21 cellular contexts compared by ENCODE assay signal in the genomic region with DNA sequence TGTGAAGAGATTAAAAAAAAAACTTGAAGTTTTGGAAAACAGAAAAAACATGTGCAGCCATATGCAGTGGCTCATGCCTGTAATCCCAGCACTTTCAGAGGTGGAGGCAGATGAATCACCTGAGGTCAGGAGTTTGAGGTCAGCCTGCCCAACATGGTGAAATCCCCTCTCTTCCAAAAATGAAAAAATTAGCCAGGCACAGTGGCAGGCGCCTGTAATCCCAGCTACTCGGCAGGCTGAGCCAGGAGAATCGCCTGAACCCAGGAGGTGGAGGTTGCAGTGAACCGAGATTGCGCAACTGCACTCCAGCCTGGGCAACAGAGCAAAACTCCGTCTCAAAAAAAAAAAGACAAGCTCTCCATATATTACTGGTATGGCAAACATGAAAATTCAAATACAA. TPM values are rescaled to one million over a fixed set of nuclear protein-coding genes. Genes with fewer than 3 reads are reported as not detected.
DNase-seq lines count a peak whose midpoint lies in the region; ATAC-seq and TF ChIP-seq lines count a peak whose summit lies in the region.
"Had no signal": no experiment of that assay in that cellular context is flagged by ENCODE, and none has a peak within 500 bp of the region (broad histone marks: within the 10 kb centered on the region; RNA-seq: fewer than 3 reads in every experiment).

No MANE protein-coding gene starts in this region.

- no peaks in the 10 kb centered on the region for H3K4me1 Mint-ChIP-seq in activated T-helper 17 cell treated with anti-CD3 and anti-CD28 coated beads, Interleukin-2, amount 50 U/mL, for 72 hours
- H3K4me1 Mint-ChIP-seq: neural crest cell had no signal

- intact Hi-C loops in right lobe of liver (cut with DNase I), result no loop called here

- no peaks in the 10 kb centered on the region for H3K36me3 ChIP-seq in right lobe of liver
- H3K36me3 ChIP-seq: uterus had no signal

- H3K27ac ChIP-seq in right lobe of liver, result no peak overlapping the region
- H3K27ac ChIP-seq: left ventricle myocardium inferior, skin epidermis, uterus had no signal

- no peaks in the 10 kb centered on the region for H3K4me1 ChIP-seq in right lobe of liver
- H3K4me1 ChIP-seq: left ventricle myocardium inferior, uterus had no signal

- peak; percentile 70 for ATAC-seq in activated T-helper 17 cell treated with anti-CD3 and anti-CD28 coated beads, Interleukin-2, amount 50 U/mL, for 72 hours (replicated peaks)
- peak in 3 of 4 donors; percentile 58 to 72 (median 69) for ATAC-seq in right lobe of liver
- ATAC-seq in HG03280 (IDR thresholded peaks at IDR 0.05; ENCODE audit: unreplicated experiment), result no peak
- ATAC-seq: activated CD4-positive, CD25-positive, alpha-beta regulatory T cell treated with anti-CD3 and anti-CD28 coated beads, Interleukin-2, amount 50 U/mL, for 24 hours; esophagus mucosa had no signal

- no peak for TF ChIP-seq CTCF in right lobe of liver (IDR thresholded peaks at IDR 0.05)

- no peaks in the 10 kb centered on the region for H3K27me3 Mint-ChIP-seq in activated T-helper 17 cell treated with anti-CD3 and anti-CD28 coated beads, Interleukin-2, amount 50 U/mL, for 72 hours
- H3K27me3 Mint-ChIP-seq: progenitor cell of endocrine pancreas had no signal

- H3K27me3 ChIP-seq in right lobe of liver, result no peaks in the 10 kb centered on the region
- H3K27me3 ChIP-seq: uterus had no signal

- H3K9me3 ChIP-seq in right lobe of liver, result no peaks in the 10 kb centered on the region
- H3K9me3 ChIP-seq: left ventricle myocardium inferior, uterus had no signal

- H3K4me3 Mint-ChIP-seq in activated T-helper 17 cell treated with anti-CD3 and anti-CD28 coated beads, Interleukin-2, amount 50 U/mL, for 72 hours, result no peak overlapping the region
- H3K4me3 Mint-ChIP-seq: neural crest cell had no signal

- H3K27ac Mint-ChIP-seq in activated T-helper 17 cell treated with anti-CD3 and anti-CD28 coated beads, Interleukin-2, amount 50 U/mL, for 72 hours, result no peak overlapping the region
- H3K27ac Mint-ChIP-seq: progenitor cell of endocrine pancreas had no signal

- TF ChIP-seq POLR2A in right lobe of liver (IDR thresholded peaks at IDR 0.05), result no peak

- no peaks in the 10 kb centered on the region for H3K9me3 Mint-ChIP-seq in activated T-helper 17 cell treated with anti-CD3 and anti-CD28 coated beads, Interleukin-2, amount 50 U/mL, for 72 hours
- H3K9me3 Mint-ChIP-seq: neural crest cell had no signal

- H3K4me3 ChIP-seq in right lobe of liver, result no peak overlapping the region
- H3K4me3 ChIP-seq: left ventricle myocardium inferior, skin epidermis, uterus had no signal

- 37% methylated on average over 6 of the region's 6 CpGs for WGBS in right lobe of liver (ENCODE audit: insufficient coverage, low coverage, low lambda C conversion rate, missing lambda C conversion rate)

- DNase-seq in activated CD4-positive, alpha-beta T cell treated with anti-CD3 and anti-CD28 coated beads for 48 hours, result peak; percentile 16
- no peak for DNase-seq in activated CD4-positive, alpha-beta T cell treated with anti-CD3 and anti-CD28 coated beads for 1 hour
- DNase-seq in right lobe of liver (peak; percentile 59 to 74 (median 71)), COLO668 (lab: John Stamatoyannopoulos, UW; ENCODE audit: unreplicated experiment) (no peak)
- DNase-seq: 8988T; activated CD8-positive, alpha-beta memory T cell treated with anti-CD3 and anti-CD28 coated beads, Interleukin-2, amount 50 U/mL, for 48 hours; anterior cingulate cortex; central memory CD4-positive, alpha-beta T cell; Kasumi-1; left ventricle myocardium inferior; NCI-H2107; NCI-H524; stimulated activated CD4-positive, alpha-beta T cell treated with anti-CD3 and anti-CD28 coated beads, Interleukin-4, amount 100 ng/mL, for 1 hour; uterus had no signal

- H3K36me3 Mint-ChIP-seq in activated T-helper 17 cell treated with anti-CD3 and anti-CD28 coated beads, Interleukin-2, amount 50 U/mL, for 72 hours (ENCODE audit: low read depth), result no peaks in the 10 kb centered on the region

RNA-seq across cellular contexts. Expression of gene DLG2, which starts 7.6 kb away (rescaled TPM):
- total RNA-seq in activated T-helper 17 cell treated with anti-CD3 and anti-CD28 coated beads, Interleukin-2, amount 50 U/mL, for 72 hours, result 1 to 10 TPM; 1.5 to 1.9 TPM
- 1 to 10 TPM; 1.2 to 6.4 (median 2.5) TPM for total RNA-seq in right lobe of liver

RNA-seq across cellular contexts. Expression of gene TMEM126B, which starts 8.9 kb away (rescaled TPM):
- 10 to 100 TPM; 48.9 to 64.9 TPM for total RNA-seq in activated T-helper 17 cell treated with anti-CD3 and anti-CD28 coated beads, Interleukin-2, amount 50 U/mL, for 72 hours
- 10 to 100 TPM; 14.3 to 28.5 (median 22.3) TPM for total RNA-seq in right lobe of liver

RNA-seq across cellular contexts. Expression of gene TMEM126A, which starts 28.3 kb away (rescaled TPM):
- 10 to 100 TPM; 28.4 to 56.4 TPM for total RNA-seq in activated T-helper 17 cell treated with anti-CD3 and anti-CD28 coated beads, Interleukin-2, amount 50 U/mL, for 72 hours
- total RNA-seq in right lobe of liver, result 10 to 100 TPM; 13.4 to 22.9 (median 17.7) TPM

RNA-seq across cellular contexts. Expression of gene CREBZF, which starts 45.4 kb away (rescaled TPM):
- 10 to 100 TPM; 47.5 to 56.7 TPM for total RNA-seq in activated T-helper 17 cell treated with anti-CD3 and anti-CD28 coated beads, Interleukin-2, amount 50 U/mL, for 72 hours
- 10 to 100 TPM; 14.1 to 23.0 (median 18.0) TPM for total RNA-seq in right lobe of liver

Comparison
In these comparisons a context has a peak if more than half of its experiments do, and no peak if none do; other contexts are left out.
1. DNase-seq: peak in activated CD4-positive, alpha-beta T cell treated with anti-CD3 and anti-CD28 coated beads for 48 hours (single experiment) and right lobe of liver (3 of 3); none in activated CD4-positive, alpha-beta T cell treated with anti-CD3 and anti-CD28 coated beads for 1 hour (single experiment) and COLO668 (single experiment).